In genomic region chr3:35924070-35924469, GRCh38 we compare ENCODE assay signal across 8 cellular contexts.
DNase-seq lines count a peak whose midpoint lies in the region; ATAC-seq and TF ChIP-seq lines count a peak whose summit lies in the region.
"Not testable (repeated sequence)": the region's sequence is repeated elsewhere in the genome, so short reads cannot be mapped to it uniquely, and the experiment has no call there.

No MANE protein-coding gene starts in this region.

- H3K4me1 ChIP-seq in SK-N-SH (ENCODE audit: control insufficient read depth in 1 of 2, insufficient read depth in 2 of 2, low read depth in 1 of 2, low read length in 1 of 2) = peaks cover 0 to 18% of the 10 kb centered on the region in 2 experiments; a peak in 2 of 4 replicates
- not testable (repeated sequence) for H3K4me1 ChIP-seq in hepatocyte (ENCODE audit: insufficient read depth); parathyroid adenoma

- not testable (repeated sequence) for H3K9ac ChIP-seq in SK-N-SH, parathyroid adenoma

- CTCF ChIA-PET in SK-N-SH (lab: Yijun Ruan, JAX) = interaction anchor here (0.7 to 2.8 kb wide), 11 partner anchors 10 to 1663 kb away, joined by 3 to 15 read pairs (median 4); no protein-coding TSS in a partner anchor
- CTCF ChIA-PET in MCF 10A (lab: Yijun Ruan, JAX) = interaction anchor here (0.6 to 2.1 kb wide), 14 partner anchors 10 to 1944 kb away, joined by 3 to 15 read pairs (median 3); no protein-coding TSS in a partner anchor

- peaks cover 18% of the 10 kb centered on the region for H3F3A ChIP-seq in SK-N-SH (replicated peaks; ENCODE audit: insufficient read depth)

- POLR2A ChIA-PET in SK-N-SH (lab: Yijun Ruan, JAX) = not testable (repeated sequence)
- POLR2A ChIA-PET in MCF 10A (lab: Yijun Ruan, JAX) = interaction anchor here (0.6 kb wide), 1 partner anchor 10 kb away, joined by 3 read pairs; no protein-coding TSS in a partner anchor

- DNase-seq in Ammon's horn (ENCODE audit: low spot score) (peak; percentile 45), HT-29 (ENCODE audit: low spot score) (peak; percentile 37), NCI-H446 treated with DMSO at 0.1 percent for 48 hours (lab: John Stamatoyannopoulos, UW) (peak; percentile 31), MCF 10A (ENCODE audit: unreplicated experiment) (peak; percentile 47), hepatocyte (ENCODE audit: low spot score) (peak; percentile 34)
- DNase-seq in SK-N-SH = not testable (repeated sequence)

- H3K9me3 Mint-ChIP-seq in MCF 10A (ENCODE audit: unreplicated experiment) = not testable (repeated sequence)

- H3K9me2 ChIP-seq in SK-N-SH; hepatocyte (replicated peaks; ENCODE audit: insufficient read depth): not testable (repeated sequence)

- ATAC-seq in GM18508 (IDR thresholded peaks at IDR 0.05; ENCODE audit: insufficient read depth, unreplicated experiment) = peak; percentile 50

- peaks cover 21% of the 10 kb centered on the region for H3K27me3 Mint-ChIP-seq in MCF 10A (ENCODE audit: insufficient read depth, unreplicated experiment)

- intact Hi-C loops in MCF 10A (cut with micrococcal nuclease) = not testable (repeated sequence)

- H2AFZ ChIP-seq in SK-N-SH (ENCODE audit: low read depth); hepatocyte; parathyroid adenoma: not testable (repeated sequence)

- H3K4me1 Mint-ChIP-seq in MCF 10A (ENCODE audit: insufficient read depth, unreplicated experiment) = not testable (repeated sequence)

- TF ChIP-seq CTCF in SK-N-SH (IDR thresholded peaks at IDR 0.05) (peak; percentile 58), MCF 10A (IDR thresholded peaks at IDR 0.05; ENCODE audit: unreplicated experiment) (peak; percentile 38), hepatocyte (IDR thresholded peaks at IDR 0.05; ENCODE audit: poor library complexity) (peak; percentile 55), parathyroid adenoma (IDR thresholded peaks at IDR 0.05) (peak; percentile 6)

- not testable (repeated sequence) for H3K4me3 ChIP-seq in SK-N-SH (ENCODE audit: low read depth in 2 of 2, low read length in 1 of 2); hepatocyte; parathyroid adenoma (ENCODE audit: low read depth, low read length)

- H3K9me3 ChIP-seq in SK-N-SH; hepatocyte (ENCODE audit: low read depth); parathyroid adenoma (ENCODE audit: control insufficient read depth, low read length): not testable (repeated sequence)

- BruUV-seq in MCF 10A (replicated peaks; lab: Mats Ljungman, UMichigan) = not testable (repeated sequence)

- H3K36me3 Mint-ChIP-seq in MCF 10A (ENCODE audit: insufficient read depth, unreplicated experiment) = not testable (repeated sequence)

- not testable (repeated sequence) for H3K27ac Mint-ChIP-seq in MCF 10A (ENCODE audit: low read depth, unreplicated experiment)

- not testable (repeated sequence) for H4K20me1 ChIP-seq in SK-N-SH (ENCODE audit: insufficient read depth); hepatocyte (ENCODE audit: insufficient read depth, poor library complexity, severe bottlenecking)

- not testable (repeated sequence) for H3K4me3 Mint-ChIP-seq in MCF 10A (ENCODE audit: unreplicated experiment)

- not testable (repeated sequence) for H3K36me3 ChIP-seq in SK-N-SH (replicated peaks in 1 of 2; ENCODE audit: control insufficient read depth in 1 of 2, insufficient read depth in 2 of 2, low read length in 1 of 2); hepatocyte (replicated peaks; ENCODE audit: insufficient read depth, low read depth); parathyroid adenoma (ENCODE audit: control insufficient read depth, insufficient read depth, low read length)

- TF ChIP-seq EP300 in SK-N-SH (IDR thresholded peaks at IDR 0.05; ENCODE audit: borderline replicate concordance in 1 of 2, low read depth in 1 of 2, low read length in 1 of 2) = not testable (repeated sequence)

- TF ChIP-seq RAD21 in SK-N-SH (IDR thresholded peaks at IDR 0.05; ENCODE audit: low read length) = peak; percentile 68

- H3K79me2 ChIP-seq in SK-N-SH (ENCODE audit: insufficient read depth); hepatocyte; parathyroid adenoma: not testable (repeated sequence)

- H3K27ac ChIP-seq in SK-N-SH (ENCODE audit: low read depth in 2 of 2, low read length in 1 of 2); hepatocyte; parathyroid adenoma: not testable (repeated sequence)

- not testable (repeated sequence) for H3K4me2 ChIP-seq in SK-N-SH; hepatocyte; parathyroid adenoma (ENCODE audit: low read length)

- not testable (repeated sequence) for H3K27me3 ChIP-seq in SK-N-SH (ENCODE audit: insufficient read depth); hepatocyte; parathyroid adenoma (ENCODE audit: control insufficient read depth, insufficient read depth, low read length)

TF ChIP-seq in SK-N-SH, 30 proteins besides CTCF, POLR2A, EP300 and RAD21:
- TF ChIP-seq SMC3 (IDR thresholded peaks at IDR 0.05; ENCODE audit: low read depth, low read length) = peak; percentile 43
- peak; percentile 52; the same call in 1 of the 2 replicates for TF ChIP-seq GATA2 (CRISPR knock-in tag; IDR thresholded peaks at IDR 0.05)

Comparison
In these comparisons a context has a peak if more than half of its experiments do, and no peak if none do; other contexts are left out.
1. CTCF ChIP-seq: peak in every context shown above with its lines; median percentile 58 in SK-N-SH; 55 in hepatocyte; 38 in MCF 10A; 6 in parathyroid adenoma.